Comparison of ENCODE assay signal across 9 cellular contexts in the genomic region with DNA sequence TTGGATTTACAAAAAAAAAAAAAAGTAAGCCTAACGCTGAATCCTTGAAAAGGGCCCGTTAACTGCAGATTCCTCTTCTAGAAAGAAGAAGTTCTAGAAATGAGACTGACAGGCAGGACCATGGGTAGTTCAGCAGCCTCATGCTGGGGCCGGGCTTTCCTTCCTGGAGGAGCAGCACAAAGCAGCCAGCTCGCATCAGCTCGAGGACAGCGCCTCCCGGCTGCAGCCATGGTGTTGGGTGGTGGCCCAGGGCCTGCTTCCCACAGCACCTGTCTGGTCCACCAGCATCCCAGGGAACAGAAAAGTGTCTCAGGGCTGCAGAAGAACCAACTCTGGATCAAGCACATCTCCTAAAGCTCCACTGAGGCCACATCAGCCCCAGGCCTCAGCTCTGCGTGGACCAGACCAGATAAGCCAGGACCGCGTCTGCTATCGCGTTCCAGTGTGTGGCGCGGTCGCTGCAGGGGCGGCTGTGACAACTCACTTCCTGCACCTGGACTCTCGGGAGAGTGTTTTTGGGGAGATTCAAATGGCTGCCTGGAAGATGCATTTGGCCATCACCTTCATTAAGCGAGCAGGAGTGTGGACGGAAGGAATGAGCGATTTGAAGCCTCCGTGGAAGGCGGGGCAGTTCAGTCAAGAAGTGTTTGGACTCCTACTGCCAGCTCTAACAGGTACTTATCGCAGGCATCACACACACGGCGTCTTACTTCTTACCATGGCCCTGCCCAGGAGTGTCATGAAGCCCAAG. TPM values are rescaled to one million over a fixed set of nuclear protein-coding genes. Genes with fewer than 3 reads are reported as not detected.
DNase-seq lines count a peak whose midpoint lies in the region; ATAC-seq and TF ChIP-seq lines count a peak whose summit lies in the region.
"Had no signal": no experiment of that assay in that cellular context is flagged by ENCODE, and none has a peak within 500 bp of the region (broad histone marks: within the 10 kb centered on the region; RNA-seq: fewer than 3 reads in every experiment).

No MANE protein-coding gene starts in this region.

- no peak for ATAC-seq in HG02852 (IDR thresholded peaks at IDR 0.05; ENCODE audit: unreplicated experiment)
- no peak for ATAC-seq in GM19455 (IDR thresholded peaks at IDR 0.05; ENCODE audit: unreplicated experiment)
- no peak for ATAC-seq in left lobe of liver

- H3K36me3 ChIP-seq in Peyer's patch: peaks cover 0 to 64% (median 0%) of the 10 kb centered on the region in 3 donors

- peak overlapping the region; percentile 83 for H3K27ac Mint-ChIP-seq in nephron progenitor cell

- H3K4me3 ChIP-seq in Peyer's patch: no peak overlapping the region
- H3K4me3 ChIP-seq in coronary artery: peak overlapping the region; percentile 39

- TF ChIP-seq POLR2A in Peyer's patch (IDR thresholded peaks at IDR 0.05): no peak

- TF ChIP-seq CTCF in GM10248 (IDR thresholded peaks at IDR 0.05; ENCODE audit: control extremely low read depth, extremely low read depth, low read depth, missing control alignments) (peak; percentile 9), Peyer's patch (IDR thresholded peaks at IDR 0.05) (peak in 1 of 6 experiments; percentile 19), coronary artery (IDR thresholded peaks at IDR 0.05) (no peak), nephron progenitor cell (IDR thresholded peaks at IDR 0.05) (no peak)

- no peaks in the 10 kb centered on the region for H3K9me3 Mint-ChIP-seq in nephron progenitor cell

- no peak overlapping the region for H3K4me3 Mint-ChIP-seq in nephron progenitor cell

- H3K27ac ChIP-seq in Peyer's patch (peak overlapping the region; percentile 86 to 95 (median 88)), coronary artery (peak overlapping the region; percentile 98)
- H3K27ac ChIP-seq: KMS-11 had no signal

- no peak for DNase-seq in GM10248 (ENCODE audit: extremely low spot score)
- DNase-seq in Peyer's patch: peak in 1 of 3 donors; percentile 57
- DNase-seq in coronary artery (ENCODE audit: low spot score): no peak
- DNase-seq in nephron progenitor cell: no peak
- DNase-seq in SHP77 treated with DMSO at 0.1 percent for 48 hours (lab: John Stamatoyannopoulos, UW): no peak
- DNase-seq in left lobe of liver (ENCODE audit: low spot score): no peak

- no peaks in the 10 kb centered on the region for H3K9me3 ChIP-seq in Peyer's patch

- H3K4me1 Mint-ChIP-seq in nephron progenitor cell: peaks cover 78% of the 10 kb centered on the region

- POLR2A ChIA-PET in GM10248 (lab: Yijun Ruan, JAX): interaction anchor here (1.1 kb wide), 1 partner anchor 147 kb away, joined by 4 read pairs; the partner anchor contains the start of gene TXN2

- no peaks in the 10 kb centered on the region for H3K27me3 ChIP-seq in Peyer's patch

- no peaks in the 10 kb centered on the region for H3K27me3 Mint-ChIP-seq in nephron progenitor cell (ENCODE audit: low read depth, poor library complexity)

- peaks cover 33% of the 10 kb centered on the region for H3K36me3 Mint-ChIP-seq in nephron progenitor cell (ENCODE audit: low read depth)

- CTCF ChIA-PET in GM10248 (lab: Yijun Ruan, JAX): interaction anchor here (0.7 to 2.4 kb wide), 7 partner anchors 9 to 137 kb away, joined by 3 to 8 read pairs (median 3); partner anchors contain the start of gene MYH9

- peaks cover 2 to 91% (median 57%) of the 10 kb centered on the region in 4 donors for H3K4me1 ChIP-seq in Peyer's patch

RNA-seq across cellular contexts. Expression of gene MYH9, which starts 53.5 kb away (rescaled TPM):
- total RNA-seq in Peyer's patch (100 to 1,000 TPM; 337 to 553 (median 433) TPM), left lobe of liver (204 TPM)
